In the genomic region with DNA sequence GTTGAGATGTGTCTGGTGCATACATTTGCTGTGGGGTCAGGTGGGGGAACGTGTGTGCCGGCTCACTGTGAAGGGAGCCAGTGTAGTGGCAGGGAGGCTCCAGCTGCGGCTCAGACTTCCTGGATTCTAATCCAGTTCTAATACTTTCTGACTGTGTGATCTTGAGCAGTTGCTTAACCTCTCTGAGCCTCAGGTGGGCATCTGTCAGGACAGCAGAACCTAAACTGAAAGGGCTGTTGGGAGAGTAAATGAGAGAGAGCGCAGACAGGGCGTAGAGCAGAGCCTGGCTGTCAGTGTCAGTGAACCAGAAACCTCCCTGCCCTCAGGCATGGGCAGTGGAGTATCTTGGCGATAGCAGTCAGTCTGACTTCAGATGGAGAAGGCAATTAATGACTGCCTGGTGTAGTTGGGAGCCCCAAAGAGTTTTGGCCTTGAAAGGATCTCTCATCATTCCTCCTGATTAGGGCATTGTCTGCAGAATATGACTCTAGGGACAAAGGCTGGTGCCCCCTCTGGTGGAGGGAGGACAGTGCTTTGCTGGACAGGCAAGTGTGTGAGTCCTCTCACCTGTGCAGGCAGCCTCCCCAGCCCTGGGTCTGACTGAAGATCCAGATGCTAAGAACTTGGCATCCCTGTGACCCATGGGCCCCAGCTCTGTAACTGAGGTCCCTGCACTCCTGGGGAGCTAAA, we compare ENCODE assay signal across 10 cellular contexts. TPM values are rescaled to one million over a fixed set of nuclear protein-coding genes. Genes with fewer than 3 reads are reported as not detected.
DNase-seq lines count a peak whose midpoint lies in the region; ATAC-seq, FAIRE-seq and TF ChIP-seq lines count a peak whose summit lies in the region.
"Had no signal": no experiment of that assay in that cellular context is flagged by ENCODE, and none has a peak within 500 bp of the region (broad histone marks: within the 10 kb centered on the region; RNA-seq: fewer than 3 reads in every experiment).

No MANE protein-coding gene starts in this region.

- POLR2A ChIA-PET in activated CD4-positive, alpha-beta memory T cell treated with anti-CD3 and anti-CD28 coated beads for 36 hours (lab: Charles Lee) = no interaction called here
- POLR2A ChIA-PET in activated CD4-positive, alpha-beta memory T cell treated with anti-CD3 and anti-CD28 coated beads, Interleukin-2, amount 10 ng/mL, durations not matched to agents 7 days and 5 days (lab: Charles Lee) = no interaction called here
- POLR2A ChIA-PET in PC-3 (lab: Charles Lee; ENCODE audit: unreplicated experiment) = no interaction called here

- H4K20me1 ChIP-seq in PC-3 (ENCODE audit: low read length) = no peaks in the 10 kb centered on the region

- intact Hi-C loops in activated CD4-positive, alpha-beta memory T cell treated with anti-CD3 and anti-CD28 coated beads for 36 hours (cut with micrococcal nuclease) = loop anchor here (10.0 kb wide), 1 partner anchor 351 kb away; no protein-coding TSS in a partner anchor
- intact Hi-C loops in PC-3 (cut with micrococcal nuclease) = loop anchor here (1.0 to 2.0 kb wide), 2 partner anchors 31 to 53 kb away; no protein-coding TSS in a partner anchor

- CTCF ChIA-PET in activated CD4-positive, alpha-beta memory T cell treated with anti-CD3 and anti-CD28 coated beads for 36 hours (lab: Charles Lee) = interaction anchor here (1.1 to 2.5 kb wide), 4 partner anchors 8 to 200 kb away, joined by 3 to 15 read pairs (median 4); a partner anchor contains a TSS
- CTCF ChIA-PET in activated CD4-positive, alpha-beta memory T cell treated with anti-CD3 and anti-CD28 coated beads, Interleukin-2, amount 10 ng/mL, durations not matched to agents 7 days and 5 days (lab: Charles Lee) = interaction anchor here (0.8 to 2.0 kb wide), 6 partner anchors 8 to 284 kb away, joined by 3 to 8 read pairs (median 3); no protein-coding TSS in a partner anchor
- CTCF ChIA-PET in PC-3 (lab: Charles Lee) = no interaction called here

- no peaks in the 10 kb centered on the region for H3K79me2 ChIP-seq in PC-3 (ENCODE audit: low read length)

- no peaks in the 10 kb centered on the region for H3K9me2 ChIP-seq in PC-3 (replicated peaks; ENCODE audit: low read length)

- H3K9ac ChIP-seq in PC-3 (ENCODE audit: low read length) = no peak overlapping the region

- no peaks in the 10 kb centered on the region for H3K9me3 Mint-ChIP-seq in activated CD4-positive, alpha-beta memory T cell treated with anti-CD3 and anti-CD28 coated beads for 36 hours
- H3K9me3 Mint-ChIP-seq in activated CD4-positive, alpha-beta memory T cell treated with anti-CD3 and anti-CD28 coated beads, Interleukin-2, amount 10 ng/mL, durations not matched to agents 7 days and 5 days = no peaks in the 10 kb centered on the region

- TF ChIP-seq CTCF in PC-3 (conservative IDR thresholded peaks at IDR 0.05; ENCODE audit: low read depth, low read length) (peak; percentile 62), fibroblast of mammary gland (conservative IDR thresholded peaks at IDR 0.05; ENCODE audit: control insufficient read depth, insufficient read depth, low read depth, low read length) (peak; percentile 56), thoracic aorta (IDR thresholded peaks at IDR 0.05) (peak; percentile 11)

- peaks cover 9% of the 10 kb centered on the region for H3K4me1 Mint-ChIP-seq in activated CD4-positive, alpha-beta memory T cell treated with anti-CD3 and anti-CD28 coated beads for 36 hours (ENCODE audit: low read depth)
- peaks cover 11% of the 10 kb centered on the region for H3K4me1 Mint-ChIP-seq in activated CD4-positive, alpha-beta memory T cell treated with anti-CD3 and anti-CD28 coated beads, Interleukin-2, amount 10 ng/mL, durations not matched to agents 7 days and 5 days

- H3K4me1 ChIP-seq in PC-3 (ENCODE audit: insufficient read depth, low read length) = no peaks in the 10 kb centered on the region
- H3K4me1 ChIP-seq in thoracic aorta (ENCODE audit: control insufficient read depth in 1 of 2, low read depth in 2 of 2) = peaks cover 67 to 96% of the 10 kb centered on the region in 2 donors

- H3K36me3 ChIP-seq in PC-3 (ENCODE audit: low read depth, low read length) (no peaks in the 10 kb centered on the region), thoracic aorta (no peaks in the 10 kb centered on the region)

- no peak overlapping the region for H3K4me3 ChIP-seq in PC-3 (ENCODE audit: low read length)
- no peak overlapping the region for H3K4me3 ChIP-seq in fibroblast of mammary gland (ENCODE audit: control insufficient read depth, low read depth, low read length)
- H3K4me3 ChIP-seq in thoracic aorta = no peak overlapping the region

- no peaks in the 10 kb centered on the region for H3K27me3 ChIP-seq in PC-3 (ENCODE audit: low read length)
- no peaks in the 10 kb centered on the region for H3K27me3 ChIP-seq in thoracic aorta (replicated peaks; ENCODE audit: insufficient read depth)

- H3K4me3 Mint-ChIP-seq in activated CD4-positive, alpha-beta memory T cell treated with anti-CD3 and anti-CD28 coated beads for 36 hours = no peak overlapping the region
- no peak overlapping the region for H3K4me3 Mint-ChIP-seq in activated CD4-positive, alpha-beta memory T cell treated with anti-CD3 and anti-CD28 coated beads, Interleukin-2, amount 10 ng/mL, durations not matched to agents 7 days and 5 days

- peaks cover 16% of the 10 kb centered on the region for H3K27me3 Mint-ChIP-seq in activated CD4-positive, alpha-beta memory T cell treated with anti-CD3 and anti-CD28 coated beads for 36 hours
- H3K27me3 Mint-ChIP-seq in activated CD4-positive, alpha-beta memory T cell treated with anti-CD3 and anti-CD28 coated beads, Interleukin-2, amount 10 ng/mL, durations not matched to agents 7 days and 5 days = peaks cover 23% of the 10 kb centered on the region

- peak; percentile 44 for DNase-seq in activated CD4-positive, alpha-beta memory T cell treated with anti-CD3 and anti-CD28 coated beads for 36 hours
- DNase-seq in activated CD4-positive, alpha-beta memory T cell treated with anti-CD3 and anti-CD28 coated beads, Interleukin-2, amount 10 ng/mL, durations not matched to agents 7 days and 5 days = no peak
- peak; percentile 55 for DNase-seq in PC-3
- no peak for DNase-seq in fibroblast of mammary gland (ENCODE audit: low read depth)
- no peak for DNase-seq in thoracic aorta (ENCODE audit: low spot score)
- DNase-seq in activated CD4-positive, CD25-positive, alpha-beta regulatory T cell treated with anti-CD3 and anti-CD28 coated beads, Interleukin-2, amount 50 U/mL, for 72 hours = no peak
- no peak for DNase-seq in GM12891 (ENCODE audit: insufficient read length, low spot score)

- no peak overlapping the region for H3K27ac Mint-ChIP-seq in activated CD4-positive, alpha-beta memory T cell treated with anti-CD3 and anti-CD28 coated beads for 36 hours
- H3K27ac Mint-ChIP-seq in activated CD4-positive, alpha-beta memory T cell treated with anti-CD3 and anti-CD28 coated beads, Interleukin-2, amount 10 ng/mL, durations not matched to agents 7 days and 5 days = no peak overlapping the region

- no TSS peak for BruUV-seq in PC-3 (replicated peaks; lab: Mats Ljungman, UMichigan)

- no peaks in the 10 kb centered on the region for H3F3A ChIP-seq in PC-3 (ENCODE audit: low read length, unreplicated experiment)

- FAIRE-seq in GM12891 (lab: Jason Lieb, UNC) = no peak
- FAIRE-seq: GM18507 had no signal

- no peak overlapping the region for H3K4me2 ChIP-seq in PC-3 (ENCODE audit: low read length)

- no peak overlapping the region for H2AFZ ChIP-seq in PC-3 (ENCODE audit: low read length)

- no peak for TF ChIP-seq POLR2A in GM12891 (IDR thresholded peaks at IDR 0.05; ENCODE audit: low read depth, low read length)

- H3K9me3 ChIP-seq in PC-3 (ENCODE audit: low read length) = no peaks in the 10 kb centered on the region
- no peaks in the 10 kb centered on the region for H3K9me3 ChIP-seq in thoracic aorta

- ATAC-seq in PC-3 = peak; percentile 80
- ATAC-seq in thoracic aorta (ENCODE audit: insufficient number of reproducible peaks, low FRiP score, low read depth) = no peak
- no peak for ATAC-seq in HG03139 (IDR thresholded peaks at IDR 0.05; ENCODE audit: unreplicated experiment)

- no peaks in the 10 kb centered on the region for H3K36me3 Mint-ChIP-seq in activated CD4-positive, alpha-beta memory T cell treated with anti-CD3 and anti-CD28 coated beads for 36 hours
- no peaks in the 10 kb centered on the region for H3K36me3 Mint-ChIP-seq in activated CD4-positive, alpha-beta memory T cell treated with anti-CD3 and anti-CD28 coated beads, Interleukin-2, amount 10 ng/mL, durations not matched to agents 7 days and 5 days (ENCODE audit: low read depth)

- H3K27ac ChIP-seq in PC-3 (ENCODE audit: low read length) = no peak overlapping the region
- H3K27ac ChIP-seq in thoracic aorta = peak overlapping the region; percentile 96 to 99

RNA-seq across cellular contexts. Expression of a gene that starts 9.6 kb away (rescaled TPM):
- total RNA-seq in activated CD4-positive, alpha-beta memory T cell treated with anti-CD3 and anti-CD28 coated beads for 36 hours = not detected
- total RNA-seq in activated CD4-positive, alpha-beta memory T cell treated with anti-CD3 and anti-CD28 coated beads, Interleukin-2, amount 10 ng/mL, durations not matched to agents 7 days and 5 days = not detected
- total RNA-seq in PC-3 (2014; rRNA removed) = not detected in 2 replicates
- total RNA-seq in thoracic aorta = 1 to 10 TPM in 1 of 2 donors, under 1 TPM in 1; 0.63 to 3.1 TPM
- 0.22 TPM for polyA plus RNA-seq in GM12891 (2012; ENCODE audit: low read depth, missing spikeins)
- total RNA-seq: pulmonary artery endothelial cell had no signal

RNA-seq across cellular contexts. Expression of a gene that starts 18.3 kb away (rescaled TPM):
- total RNA-seq in activated CD4-positive, alpha-beta memory T cell treated with anti-CD3 and anti-CD28 coated beads for 36 hours = not detected
- not detected for total RNA-seq in activated CD4-positive, alpha-beta memory T cell treated with anti-CD3 and anti-CD28 coated beads, Interleukin-2, amount 10 ng/mL, durations not matched to agents 7 days and 5 days
- total RNA-seq in PC-3 (2014; rRNA removed) (not detected in 2 replicates), thoracic aorta (100 to 1,000 TPM; 211 to 324 TPM)
- 0.18 TPM for polyA plus RNA-seq in GM12891 (2012; ENCODE audit: low read depth, missing spikeins)
- total RNA-seq: pulmonary artery endothelial cell had no signal

RNA-seq across cellular contexts. Expression of a gene that starts 28.9 kb away (rescaled TPM):
- 1 to 10 TPM; 2.1 to 2.4 TPM for total RNA-seq in activated CD4-positive, alpha-beta memory T cell treated with anti-CD3 and anti-CD28 coated beads for 36 hours
- 1 to 10 TPM; 3.0 to 3.3 TPM for total RNA-seq in activated CD4-positive, alpha-beta memory T cell treated with anti-CD3 and anti-CD28 coated beads, Interleukin-2, amount 10 ng/mL, durations not matched to agents 7 days and 5 days
- total RNA-seq in PC-3 (2014; rRNA removed) (1.4 and 3.4 TPM in 2 replicates), thoracic aorta (10 to 100 TPM in 1 of 2 donors, 1 to 10 TPM in 1; 3.7 to 11.0 TPM)
- 1.2 TPM for polyA plus RNA-seq in GM12891 (2012; ENCODE audit: low read depth, missing spikeins)

RNA-seq across cellular contexts. Expression of a gene that starts 40.9 kb away (rescaled TPM):
- not detected for total RNA-seq in activated CD4-positive, alpha-beta memory T cell treated with anti-CD3 and anti-CD28 coated beads for 36 hours
- not detected for total RNA-seq in activated CD4-positive, alpha-beta memory T cell treated with anti-CD3 and anti-CD28 coated beads, Interleukin-2, amount 10 ng/mL, durations not matched to agents 7 days and 5 days
- total RNA-seq in PC-3 (2014; rRNA removed) = not detected in 2 replicates
- not detected for total RNA-seq in thoracic aorta
- not detected for polyA plus RNA-seq in GM12891 (2012; ENCODE audit: low read depth, missing spikeins)
- total RNA-seq: pulmonary artery endothelial cell had no signal

RNA-seq across cellular contexts. Expression of a gene that starts 47.5 kb away (rescaled TPM):
- total RNA-seq in activated CD4-positive, alpha-beta memory T cell treated with anti-CD3 and anti-CD28 coated beads for 36 hours = 10 to 100 TPM; 32.8 to 33.0 TPM
- total RNA-seq in activated CD4-positive, alpha-beta memory T cell treated with anti-CD3 and anti-CD28 coated beads, Interleukin-2, amount 10 ng/mL, durations not matched to agents 7 days and 5 days = 10 to 100 TPM; 37.8 to 38.9 TPM
- total RNA-seq in PC-3 (2014; rRNA removed) (9.5 and 13.7 TPM in 2 replicates), thoracic aorta (10 to 100 TPM; 18.5 to 26.7 TPM)
- 9.1 TPM for polyA plus RNA-seq in GM12891 (2012; ENCODE audit: low read depth, missing spikeins)

Comparison
In these comparisons a context has a peak if more than half of its experiments do, and no peak if none do; other contexts are left out.
1. DNase-seq: peak in activated CD4-positive, alpha-beta memory T cell treated with anti-CD3 and anti-CD28 coated beads for 36 hours (single experiment) and PC-3 (single experiment); none in activated CD4-positive, alpha-beta memory T cell treated with anti-CD3 and anti-CD28 coated beads, Interleukin-2, amount 10 ng/mL, durations not matched to agents 7 days and 5 days (single experiment), fibroblast of mammary gland (single experiment), thoracic aorta (single experiment), activated CD4-positive, CD25-positive, alpha-beta regulatory T cell treated with anti-CD3 and anti-CD28 coated beads, Interleukin-2, amount 50 U/mL, for 72 hours (single experiment) and GM12891 (single experiment).
2. CTCF ChIP-seq: peak in every context shown above with its lines; median percentile 62 in PC-3; 56 in fibroblast of mammary gland; 11 in thoracic aorta.
3. RNA of a gene that starts 18.3 kb away (total RNA-seq): 211 to 324 TPM in thoracic aorta; not detected in activated CD4-positive, alpha-beta memory T cell treated with anti-CD3 and anti-CD28 coated beads for 36 hours, not detected in activated CD4-positive, alpha-beta memory T cell treated with anti-CD3 and anti-CD28 coated beads, Interleukin-2, amount 10 ng/mL, durations not matched to agents 7 days and 5 days and not detected in PC-3; every median in the first group is over 100 times any median in the second.